15 cellular contexts compared by ENCODE assay signal in genomic region chr11:129190087-129190486, GRCh38. TPM values are rescaled to one million over a fixed set of nuclear protein-coding genes. Genes with fewer than 3 reads are reported as not detected.
DNase-seq lines count a peak whose midpoint lies in the region; ATAC-seq, FAIRE-seq and TF ChIP-seq lines count a peak whose summit lies in the region.
"Had no signal": no experiment of that assay in that cellular context is flagged by ENCODE, and none has a peak within 500 bp of the region (broad histone marks: within the 10 kb centered on the region; RNA-seq: fewer than 3 reads in every experiment).

No MANE protein-coding gene starts in this region.

- no CpG with 5 or more reads among the region's 4 CpGs for WGBS in trophoblast cell (ENCODE audit: extremely low coverage, insufficient coverage, insufficient read length)

- H2AFZ ChIP-seq in trophoblast cell (ENCODE audit: insufficient read depth, low read length, poor library complexity): no peak overlapping the region

- no peak for ATAC-seq in GM18498 (IDR thresholded peaks at IDR 0.05; ENCODE audit: unreplicated experiment)
- ATAC-seq: activated CD4-positive, CD25-positive, alpha-beta regulatory T cell treated with anti-CD3 and anti-CD28 coated beads, Interleukin-2, amount 50 U/mL, for 24 hours; activated T-cell treated with anti-CD3 and anti-CD28 coated beads, Interleukin-2, amount 50 U/mL, for 4 hours; CD8-positive, alpha-beta T cell had no signal

- no peak overlapping the region for H3K27ac ChIP-seq in trophoblast cell (ENCODE audit: low read depth, low read length)
- H3K27ac ChIP-seq: ascending aorta had no signal

- no peak overlapping the region for H3K18ac ChIP-seq in trophoblast cell (ENCODE audit: low read length)

- no peak overlapping the region for H3K27ac Mint-ChIP-seq in glutamatergic neuron (ENCODE audit: unreplicated experiment)
- H3K27ac Mint-ChIP-seq: CD8-positive, alpha-beta T cell had no signal

- no peak overlapping the region for H3K14ac ChIP-seq in trophoblast cell (ENCODE audit: low read length)

- peaks cover 2 to 7% of the 10 kb centered on the region in 2 experiments for H3K4me1 ChIP-seq in trophoblast cell (ENCODE audit: control insufficient read depth in 1 of 2, insufficient read depth in 2 of 2, low read length in 2 of 2)
- H3K4me1 ChIP-seq: ascending aorta had no signal

- H3K36me3 ChIP-seq in trophoblast cell (ENCODE audit: control insufficient read depth in 1 of 2, insufficient read depth in 2 of 2, low read length in 2 of 2): no peaks in the 10 kb centered on the region
- H3K36me3 ChIP-seq: ascending aorta had no signal

- H3K36me3 Mint-ChIP-seq in glutamatergic neuron (ENCODE audit: unreplicated experiment): no peaks in the 10 kb centered on the region

- no peaks in the 10 kb centered on the region for H3K79me1 ChIP-seq in trophoblast cell (ENCODE audit: low read length)

- no peak overlapping the region for H4K91ac ChIP-seq in trophoblast cell (ENCODE audit: low read depth, low read length)

- H4K12ac ChIP-seq in trophoblast cell (ENCODE audit: low read depth, low read length): no peak overlapping the region

- H3K4me3 Mint-ChIP-seq in glutamatergic neuron (ENCODE audit: unreplicated experiment): no peak overlapping the region
- H3K4me3 Mint-ChIP-seq: activated T-cell treated with anti-CD3 and anti-CD28 coated beads, Interleukin-2, amount 50 U/mL, for 4 hours; CD8-positive, alpha-beta T cell; nephron had no signal

- no peak for TF ChIP-seq POLR2A in GM12892 (IDR thresholded peaks at IDR 0.05; ENCODE audit: low read depth, low read length)

- TF ChIP-seq CTCF in epithelial cell of esophagus (IDR thresholded peaks at IDR 0.05; ENCODE audit: insufficient read depth, low read depth, low read length, missing control alignments): peak; percentile 18
- no peak for TF ChIP-seq CTCF in glutamatergic neuron (IDR thresholded peaks at IDR 0.05; ENCODE audit: partially characterized antibody, unreplicated experiment)

- no peak overlapping the region for H3K23ac ChIP-seq in trophoblast cell (ENCODE audit: low read length)

- no peak overlapping the region for H3K4me2 ChIP-seq in trophoblast cell (ENCODE audit: low read length)

- no peak overlapping the region for H3K9ac ChIP-seq in trophoblast cell (ENCODE audit: low read length)

- H3K4me1 Mint-ChIP-seq in glutamatergic neuron (ENCODE audit: low read depth, unreplicated experiment): peaks cover 4% of the 10 kb centered on the region

- no peaks in the 10 kb centered on the region for H3K9me3 ChIP-seq in trophoblast cell (ENCODE audit: insufficient read depth, low read depth, low read length)
- H3K9me3 ChIP-seq: ascending aorta had no signal

- H3K9me3 Mint-ChIP-seq in glutamatergic neuron (ENCODE audit: unreplicated experiment): no peaks in the 10 kb centered on the region

- H3K27me3 ChIP-seq in trophoblast cell (ENCODE audit: insufficient read depth, low read length): no peaks in the 10 kb centered on the region
- H3K27me3 ChIP-seq: ascending aorta had no signal

- DNase-seq in GM03348 (ENCODE audit: low spot score) (peak; percentile 18), NCI-H2196 treated with DMSO at 0.1 percent for 48 hours (lab: John Stamatoyannopoulos, UW; ENCODE audit: unreplicated experiment) (peak; percentile 6), epithelial cell of esophagus (ENCODE audit: low read depth) (peak; percentile 77), trophoblast cell (peak; percentile 28 to 52), GM12892 (ENCODE audit: insufficient read length) (no peak), glutamatergic neuron (no peak)
- DNase-seq in stimulated activated CD4-positive, alpha-beta T cell treated with anti-CD3 and anti-CD28 coated beads, Interleukin-2, amount 100 ng/mL, for 48 hours: no peak
- DNase-seq: activated T-cell treated with anti-CD3 and anti-CD28 coated beads, Interleukin-2, amount 50 U/mL, for 4 hours; CD8-positive, alpha-beta T cell; NCI-H1092; NCI-H82 had no signal

- H3K4me3 ChIP-seq in epithelial cell of esophagus (ENCODE audit: low read length): peak overlapping the region; percentile 49
- H3K4me3 ChIP-seq in trophoblast cell (ENCODE audit: low read depth, low read length): no peak overlapping the region
- H3K4me3 ChIP-seq: ascending aorta had no signal

- H4K8ac ChIP-seq in trophoblast cell (ENCODE audit: low read depth, low read length): no peak overlapping the region

- no peaks in the 10 kb centered on the region for H3K79me2 ChIP-seq in trophoblast cell (ENCODE audit: control insufficient read depth, insufficient read depth, low read length, poor library complexity)

- H2BK12ac ChIP-seq in trophoblast cell (ENCODE audit: low read length): no peak overlapping the region

- H2AK5ac ChIP-seq in trophoblast cell (ENCODE audit: low read length): no peak overlapping the region

- H3K27me3 Mint-ChIP-seq in glutamatergic neuron (ENCODE audit: unreplicated experiment): no peaks in the 10 kb centered on the region

- no peak for FAIRE-seq in GM12892 (lab: Jason Lieb, UNC)

- H2BK5ac ChIP-seq in trophoblast cell (ENCODE audit: low read depth, low read length, poor library complexity): no peak overlapping the region

- no peak overlapping the region for H3K4ac ChIP-seq in trophoblast cell (ENCODE audit: low read depth, low read length)

- H2BK120ac ChIP-seq in trophoblast cell (ENCODE audit: insufficient read depth, low read length, poor library complexity): no peak overlapping the region

RNA-seq across cellular contexts. Expression of gene ARHGAP32, which starts 2.0 kb away (rescaled TPM):
- polyA plus RNA-seq in trophoblast cell (2013): 18.5 TPM in 2 replicates
- polyA plus RNA-seq in GM12892 (2012; ENCODE audit: missing spikeins): 0.08 TPM
- 45.3 TPM for total RNA-seq in glutamatergic neuron (ENCODE audit: unreplicated experiment)

Comparison
In these comparisons a context has a peak if more than half of its experiments do, and no peak if none do; other contexts are left out.
1. DNase-seq: peak in GM03348 (single experiment), NCI-H2196 treated with DMSO at 0.1 percent for 48 hours (single experiment), epithelial cell of esophagus (single experiment) and trophoblast cell (2 of 2); none in stimulated activated CD4-positive, alpha-beta T cell treated with anti-CD3 and anti-CD28 coated beads, Interleukin-2, amount 100 ng/mL, for 48 hours (0 of 2), GM12892 (single experiment) and glutamatergic neuron (single experiment).